Comparison of ENCODE assay signal across 1 cellular context in the genomic region with DNA sequence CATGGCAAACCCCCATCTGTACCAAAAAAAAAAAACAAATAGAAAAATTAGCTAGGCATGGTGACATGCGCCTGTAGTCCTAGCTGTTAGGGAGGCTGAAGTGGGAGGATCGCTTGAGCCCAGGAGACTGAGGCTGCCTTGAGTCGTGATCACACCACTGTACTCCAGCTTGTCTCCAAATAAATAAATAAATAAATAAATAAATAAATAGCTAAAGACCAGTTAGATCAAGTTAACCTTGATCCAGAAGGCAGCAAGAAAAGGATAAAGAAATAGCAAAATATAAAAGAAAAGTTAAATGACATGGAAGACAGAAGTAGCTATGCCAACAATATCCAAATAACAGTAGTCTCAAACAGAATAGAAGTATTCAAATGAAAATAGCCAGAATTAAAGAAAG.
A peak's percentile ranks its signal among the peaks of the same experiment; 100 is the strongest.
TF ChIP-seq lines count a peak whose summit lies in the region.

No MANE protein-coding gene starts in this region.

TF ChIP-seq in HEK293, 187 proteins besides CTCF, POLR2A, EP300 and RAD21 (continued from another document):
- TF ChIP-seq, protein P1, sequence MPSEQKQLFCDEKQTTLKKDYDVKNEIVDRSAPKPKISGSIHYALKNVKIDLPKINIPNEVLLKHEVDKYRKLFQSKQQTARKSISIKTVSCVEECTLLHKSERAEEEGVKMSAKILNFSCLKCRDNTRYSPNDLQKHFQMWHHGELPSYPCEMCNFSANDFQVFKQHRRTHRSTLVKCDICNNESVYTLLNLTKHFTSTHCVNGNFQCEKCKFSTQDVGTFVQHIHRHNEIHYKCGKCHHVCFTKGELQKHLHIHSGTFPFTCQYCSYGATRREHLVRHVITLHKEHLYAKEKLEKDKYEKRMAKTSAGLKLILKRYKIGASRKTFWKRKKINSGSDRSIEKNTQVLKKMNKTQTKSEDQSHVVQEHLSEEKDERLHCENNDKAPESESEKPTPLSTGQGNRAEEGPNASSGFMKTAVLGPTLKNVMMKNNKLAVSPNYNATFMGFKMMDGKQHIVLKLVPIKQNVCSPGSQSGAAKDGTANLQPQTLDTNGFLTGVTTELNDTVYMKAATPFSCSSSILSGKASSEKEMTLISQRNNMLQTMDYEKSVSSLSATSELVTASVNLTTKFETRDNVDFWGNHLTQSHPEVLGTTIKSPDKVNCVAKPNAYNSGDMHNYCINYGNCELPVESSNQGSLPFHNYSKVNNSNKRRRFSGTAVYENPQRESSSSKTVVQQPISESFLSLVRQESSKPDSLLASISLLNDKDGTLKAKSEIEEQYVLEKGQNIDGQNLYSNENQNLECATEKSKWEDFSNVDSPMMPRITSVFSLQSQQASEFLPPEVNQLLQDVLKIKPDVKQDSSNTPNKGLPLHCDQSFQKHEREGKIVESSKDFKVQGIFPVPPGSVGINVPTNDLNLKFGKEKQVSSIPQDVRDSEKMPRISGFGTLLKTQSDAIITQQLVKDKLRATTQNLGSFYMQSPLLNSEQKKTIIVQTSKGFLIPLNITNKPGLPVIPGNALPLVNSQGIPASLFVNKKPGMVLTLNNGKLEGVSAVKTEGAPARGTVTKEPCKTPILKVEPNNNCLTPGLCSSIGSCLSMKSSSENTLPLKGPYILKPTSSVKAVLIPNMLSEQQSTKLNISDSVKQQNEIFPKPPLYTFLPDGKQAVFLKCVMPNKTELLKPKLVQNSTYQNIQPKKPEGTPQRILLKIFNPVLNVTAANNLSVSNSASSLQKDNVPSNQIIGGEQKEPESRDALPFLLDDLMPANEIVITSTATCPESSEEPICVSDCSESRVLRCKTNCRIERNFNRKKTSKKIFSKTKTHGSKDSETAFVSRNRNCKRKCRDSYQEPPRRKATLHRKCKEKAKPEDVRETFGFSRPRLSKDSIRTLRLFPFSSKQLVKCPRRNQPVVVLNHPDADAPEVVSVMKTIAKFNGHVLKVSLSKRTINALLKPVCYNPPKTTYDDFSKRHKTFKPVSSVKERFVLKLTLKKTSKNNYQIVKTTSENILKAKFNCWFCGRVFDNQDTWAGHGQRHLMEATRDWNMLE (tag by site-specific recombination; conservative IDR thresholded peaks at IDR 0.05; ENCODE audit: low read depth), result peak; percentile 58
